19 cellular contexts compared by ENCODE assay signal in genomic region chr13:85314686-85315085, GRCh38.
A peak's percentile ranks its signal among the peaks of the same experiment; 100 is the strongest.
DNase-seq lines count a peak whose midpoint lies in the region; FAIRE-seq and TF ChIP-seq lines count a peak whose summit lies in the region.
"Had no signal": no experiment of that assay in that cellular context is flagged by ENCODE, and none has a peak within 500 bp of the region (broad histone marks: within the 10 kb centered on the region; RNA-seq: fewer than 3 reads in every experiment).

No MANE protein-coding gene starts in this region.

- no TSS peak for BruUV-seq in PC-9 (replicated peaks; lab: Mats Ljungman, UMichigan)

- H3K36me3 ChIP-seq in keratinocyte (ENCODE audit: control insufficient read depth in 2 of 2, extremely low read depth in 1 of 2, insufficient read depth in 2 of 2, low read length in 2 of 2) = no peaks in the 10 kb centered on the region
- H3K36me3 ChIP-seq in PC-9 (ENCODE audit: low read depth) = no peaks in the 10 kb centered on the region
- H3K36me3 ChIP-seq: right lobe of liver had no signal

- H3K4me2 ChIP-seq in keratinocyte (ENCODE audit: control insufficient read depth, extremely low read depth, insufficient read depth, low read depth, low read length) = no peak overlapping the region
- H3K4me2 ChIP-seq in PC-9 = no peak overlapping the region

- no peaks in the 10 kb centered on the region for H3F3A ChIP-seq in PC-9 (ENCODE audit: insufficient read depth, low read depth)

- peak; percentile 46 for FAIRE-seq in keratinocyte (lab: Jason Lieb, UNC)
- FAIRE-seq: K562 had no signal

- H3K79me2 ChIP-seq in keratinocyte (ENCODE audit: control insufficient read depth, insufficient read depth, low read length) = no peaks in the 10 kb centered on the region
- H3K79me2 ChIP-seq in PC-9 (ENCODE audit: low read depth) = no peaks in the 10 kb centered on the region

- no peaks in the 10 kb centered on the region for H3K9me3 ChIP-seq in keratinocyte (ENCODE audit: control insufficient read depth, low read depth, low read length)
- H3K9me3 ChIP-seq in PC-9 (ENCODE audit: insufficient read depth, low read depth) = no peaks in the 10 kb centered on the region
- H3K9me3 ChIP-seq: right lobe of liver had no signal

- H3K27ac ChIP-seq in 22Rv1 (0 out of 2 replicates have a peak overlapping the region, but pooled peaks have one; percentile 15), keratinocyte (ENCODE audit: control insufficient read depth, insufficient read depth, low read length) (no peak overlapping the region), PC-9 (no peak overlapping the region)
- H3K27ac ChIP-seq: right lobe of liver had no signal

- no peak overlapping the region for H3K4me3 ChIP-seq in keratinocyte (ENCODE audit: control insufficient read depth in 2 of 3, extremely low read depth in 1 of 3, insufficient read depth in 2 of 3, low read depth in 1 of 3, low read length in 3 of 3)
- H3K4me3 ChIP-seq in PC-9 = no peak overlapping the region
- H3K4me3 ChIP-seq: K562, right lobe of liver had no signal

- POLR2A ChIA-PET in PC-9 (lab: Charles Lee; ENCODE audit: unreplicated experiment) = interaction anchor here (0.7 kb wide), 1 partner anchor 29 kb away, joined by 3 read pairs; no protein-coding TSS in a partner anchor

- H2AFZ ChIP-seq in keratinocyte (ENCODE audit: control insufficient read depth, low read length) (no peak overlapping the region), PC-9 (no peak overlapping the region)

- intact Hi-C loops in PC-9 (cut with micrococcal nuclease; ENCODE audit: unreplicated experiment) = no loop called here

- no peaks in the 10 kb centered on the region for H3K9me1 ChIP-seq in keratinocyte (ENCODE audit: control insufficient read depth, extremely low read depth, insufficient read depth, low read length)

- H4K20me1 ChIP-seq in keratinocyte (ENCODE audit: control insufficient read depth, extremely low read depth, insufficient read depth, low read length) = no peaks in the 10 kb centered on the region
- no peaks in the 10 kb centered on the region for H4K20me1 ChIP-seq in PC-9 (ENCODE audit: insufficient read depth)

- DNase-seq in HT-29 (ENCODE audit: low spot score) (peak; percentile 30), RPMI7951 (ENCODE audit: low read depth) (peak; percentile 43), keratinocyte (ENCODE audit: low read depth, low spot score) (no peak), NCI-H128 (lab: John Stamatoyannopoulos, UW; ENCODE audit: unreplicated experiment) (no peak), mucosa of gallbladder (ENCODE audit: low spot score) (no peak), GOT3 (lab: John Stamatoyannopoulos, UW) (no peak), PC-9 (no peak)
- DNase-seq: activated naive CD8-positive, alpha-beta T cell treated with anti-CD3 and anti-CD28 coated beads for 36 hours; activated T-cell treated with anti-CD3 and anti-CD28 coated beads, Interleukin-2, amount 50 U/mL, for 48 hours; CD8-positive, alpha-beta T cell; EL; foreskin fibroblast; left colon; NCI-H2171 treated with DMSO at 0.1 percent for 48 hours; OCI-M1; right lobe of liver; stimulated activated naive CD8-positive, alpha-beta T cell treated with anti-CD3 and anti-CD28 coated beads, Interleukin-15, Interleukin-2, amounts not matched to agents 100 U/mL and 50 U/mL, for 24 hours had no signal

- no peak overlapping the region for H3K9ac ChIP-seq in keratinocyte (ENCODE audit: control insufficient read depth, extremely low read depth, insufficient read depth, low read length)

- no peaks in the 10 kb centered on the region for H3K9me2 ChIP-seq in PC-9 (ENCODE audit: insufficient read depth)

- H3K27me3 ChIP-seq in keratinocyte (ENCODE audit: control insufficient read depth, extremely low read depth, insufficient read depth, low read length) (no peaks in the 10 kb centered on the region), PC-9 (ENCODE audit: insufficient read depth, low read depth) (no peaks in the 10 kb centered on the region)
- H3K27me3 ChIP-seq: right lobe of liver had no signal

- dilution Hi-C loops in keratinocyte (cut with MboI; ENCODE audit: extremely low pct_ligation_motif_present, low sequenced_read_pairs) = no loop called here

- TF ChIP-seq CTCF in 22Rv1 (IDR thresholded peaks at IDR 0.05) = no peak
- TF ChIP-seq CTCF in keratinocyte (optimal IDR thresholded peaks at IDR 0.05 in 1 of 3, IDR thresholded peaks at IDR 0.05 in 1 of 3, conservative IDR thresholded peaks at IDR 0.05 in 1 of 3; ENCODE audit: extremely low read depth in 1 of 3, insufficient read depth in 2 of 3, low read length in 3 of 3) = no peak
- TF ChIP-seq CTCF in PC-9 (conservative IDR thresholded peaks at IDR 0.05) = no peak

- H3K4me1 ChIP-seq in keratinocyte (ENCODE audit: control insufficient read depth, extremely low read depth, insufficient read depth, low read length) (no peaks in the 10 kb centered on the region), PC-9 (replicated peaks; ENCODE audit: insufficient read depth) (no peaks in the 10 kb centered on the region)
- H3K4me1 ChIP-seq: right lobe of liver had no signal

- CTCF ChIA-PET in PC-9 (lab: Charles Lee) = no interaction called here

Comparison
In these comparisons a context has a peak if more than half of its experiments do, and no peak if none do; other contexts are left out.
1. DNase-seq: peak in HT-29 (single experiment) and RPMI7951 (single experiment); none in keratinocyte (single experiment), NCI-H128 (single experiment), mucosa of gallbladder (single experiment), GOT3 (single experiment) and PC-9 (0 of 2).